Comparison of ENCODE assay signal across 25 cellular contexts in the genomic region with DNA sequence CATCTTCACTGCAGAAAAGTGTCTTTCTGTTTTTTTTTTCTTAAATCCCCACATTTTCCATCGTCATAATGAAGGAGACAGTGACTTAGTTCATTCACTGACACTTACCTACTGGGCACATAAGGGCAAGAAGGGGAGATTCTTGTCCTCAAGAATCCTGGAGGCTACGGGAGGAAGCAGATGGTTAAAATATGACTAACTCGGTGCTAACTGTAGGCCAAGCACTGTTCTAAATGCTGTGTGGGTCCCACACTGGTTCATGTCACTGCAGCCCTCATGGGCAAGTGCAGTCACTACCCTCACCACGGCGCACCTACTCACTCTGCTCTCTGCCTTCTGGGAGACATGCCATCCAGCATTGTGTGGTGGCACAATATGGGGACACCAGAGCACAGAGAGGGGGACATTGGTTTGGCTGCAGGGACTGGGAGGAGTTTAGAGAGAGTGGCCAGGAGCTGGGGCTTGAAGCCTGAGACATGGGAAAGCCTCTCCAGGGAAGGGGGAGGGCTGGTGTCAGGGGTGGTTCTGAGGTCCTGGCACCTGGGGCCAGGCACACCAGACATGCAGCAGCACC.
"Had no signal": no experiment of that assay in that cellular context is flagged by ENCODE, and none has a peak within 500 bp of the region (broad histone marks: within the 10 kb centered on the region; RNA-seq: fewer than 3 reads in every experiment).

No MANE protein-coding gene starts in this region.

- H3K36me3 ChIP-seq: ascending aorta, breast epithelium, cardiac muscle cell, colonic mucosa, WERI-Rb-1 had no signal

- H3K27me3 ChIP-seq: ascending aorta, colonic mucosa had no signal

- FAIRE-seq: frontal cortex had no signal

- H3K4me3 ChIP-seq: ascending aorta, breast epithelium, cardiac muscle cell, colonic mucosa had no signal

- DNase-seq: activated B cell treated with CpG ODN at 0.5 μM for 24 hours; activated CD4-positive, alpha-beta T cell treated with anti-CD3 and anti-CD28 coated beads for 48 hours; activated CD4-positive, alpha-beta T cell treated with anti-CD3 and anti-CD28 coated beads, Interleukin-2, amount 50 U/mL, for 1 hour; activated CD4-positive, alpha-beta T cell treated with anti-CD3 and anti-CD28 coated beads, Interleukin-2, amount 50 U/mL, for 48 hours; activated CD8-positive, alpha-beta memory T cell treated with anti-CD3 and anti-CD28 coated beads for 24 hours; activated CD8-positive, alpha-beta T cell treated with anti-CD3 and anti-CD28 coated beads for 36 hours; activated gamma-delta T cell; activated naive CD4-positive, alpha-beta T cell; activated naive CD4-positive, alpha-beta T cell treated with anti-CD3 and anti-CD28 coated beads, Interleukin-2, amount 10 ng/mL, durations not matched to agents 7 days and 5 days; activated naive CD8-positive, alpha-beta T cell treated with anti-CD3 and anti-CD28 coated beads, Interleukin-2, amount 10 ng/mL, durations not matched to agents 7 days and 5 days; activated T-cell treated with anti-CD3 and anti-CD28 coated beads, Interleukin-2, amount 50 U/mL, for 1 hour; activated T-cell treated with anti-CD3 and anti-CD28 coated beads, Interleukin-2, amount 50 U/mL, for 48 hours; central memory CD4-positive, alpha-beta T cell; cerebellar nuclear complex; colonic mucosa; effector memory CD4-positive, alpha-beta T cell; endodermal cell; foreskin fibroblast; T-cell; T-helper 9 cell; WERI-Rb-1 had no signal

- H3K4me1 ChIP-seq: ascending aorta, breast epithelium, colonic mucosa had no signal

- H3K9me3 ChIP-seq: ascending aorta, breast epithelium, colonic mucosa had no signal

- H3K27ac ChIP-seq: ascending aorta, breast epithelium, cardiac muscle cell, colonic mucosa, WERI-Rb-1 had no signal
